1 cellular context compared by ENCODE assay signal in the genomic region with DNA sequence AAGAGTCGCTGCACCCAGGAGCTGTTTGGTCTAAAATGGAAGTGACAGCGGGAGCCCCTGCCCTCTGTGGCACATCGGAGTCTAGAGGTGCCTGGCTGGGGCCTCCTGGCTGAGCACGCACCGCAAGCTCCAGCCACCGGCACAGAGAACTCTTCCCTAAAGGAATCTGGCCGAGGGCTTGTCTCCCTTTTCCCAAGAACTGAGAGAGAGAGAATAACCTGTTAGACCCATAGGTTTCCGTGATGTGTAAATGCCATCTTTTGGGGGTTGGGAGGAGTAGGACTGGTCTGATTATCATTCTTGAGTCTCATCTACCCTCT.
TF ChIP-seq lines count a peak whose summit lies in the region.

No MANE protein-coding gene starts in this region.

TF ChIP-seq in GM23338, 12 proteins besides CTCF, POLR2A, EP300 and RAD21 (continued from another document):
- TF ChIP-seq, protein P1, sequence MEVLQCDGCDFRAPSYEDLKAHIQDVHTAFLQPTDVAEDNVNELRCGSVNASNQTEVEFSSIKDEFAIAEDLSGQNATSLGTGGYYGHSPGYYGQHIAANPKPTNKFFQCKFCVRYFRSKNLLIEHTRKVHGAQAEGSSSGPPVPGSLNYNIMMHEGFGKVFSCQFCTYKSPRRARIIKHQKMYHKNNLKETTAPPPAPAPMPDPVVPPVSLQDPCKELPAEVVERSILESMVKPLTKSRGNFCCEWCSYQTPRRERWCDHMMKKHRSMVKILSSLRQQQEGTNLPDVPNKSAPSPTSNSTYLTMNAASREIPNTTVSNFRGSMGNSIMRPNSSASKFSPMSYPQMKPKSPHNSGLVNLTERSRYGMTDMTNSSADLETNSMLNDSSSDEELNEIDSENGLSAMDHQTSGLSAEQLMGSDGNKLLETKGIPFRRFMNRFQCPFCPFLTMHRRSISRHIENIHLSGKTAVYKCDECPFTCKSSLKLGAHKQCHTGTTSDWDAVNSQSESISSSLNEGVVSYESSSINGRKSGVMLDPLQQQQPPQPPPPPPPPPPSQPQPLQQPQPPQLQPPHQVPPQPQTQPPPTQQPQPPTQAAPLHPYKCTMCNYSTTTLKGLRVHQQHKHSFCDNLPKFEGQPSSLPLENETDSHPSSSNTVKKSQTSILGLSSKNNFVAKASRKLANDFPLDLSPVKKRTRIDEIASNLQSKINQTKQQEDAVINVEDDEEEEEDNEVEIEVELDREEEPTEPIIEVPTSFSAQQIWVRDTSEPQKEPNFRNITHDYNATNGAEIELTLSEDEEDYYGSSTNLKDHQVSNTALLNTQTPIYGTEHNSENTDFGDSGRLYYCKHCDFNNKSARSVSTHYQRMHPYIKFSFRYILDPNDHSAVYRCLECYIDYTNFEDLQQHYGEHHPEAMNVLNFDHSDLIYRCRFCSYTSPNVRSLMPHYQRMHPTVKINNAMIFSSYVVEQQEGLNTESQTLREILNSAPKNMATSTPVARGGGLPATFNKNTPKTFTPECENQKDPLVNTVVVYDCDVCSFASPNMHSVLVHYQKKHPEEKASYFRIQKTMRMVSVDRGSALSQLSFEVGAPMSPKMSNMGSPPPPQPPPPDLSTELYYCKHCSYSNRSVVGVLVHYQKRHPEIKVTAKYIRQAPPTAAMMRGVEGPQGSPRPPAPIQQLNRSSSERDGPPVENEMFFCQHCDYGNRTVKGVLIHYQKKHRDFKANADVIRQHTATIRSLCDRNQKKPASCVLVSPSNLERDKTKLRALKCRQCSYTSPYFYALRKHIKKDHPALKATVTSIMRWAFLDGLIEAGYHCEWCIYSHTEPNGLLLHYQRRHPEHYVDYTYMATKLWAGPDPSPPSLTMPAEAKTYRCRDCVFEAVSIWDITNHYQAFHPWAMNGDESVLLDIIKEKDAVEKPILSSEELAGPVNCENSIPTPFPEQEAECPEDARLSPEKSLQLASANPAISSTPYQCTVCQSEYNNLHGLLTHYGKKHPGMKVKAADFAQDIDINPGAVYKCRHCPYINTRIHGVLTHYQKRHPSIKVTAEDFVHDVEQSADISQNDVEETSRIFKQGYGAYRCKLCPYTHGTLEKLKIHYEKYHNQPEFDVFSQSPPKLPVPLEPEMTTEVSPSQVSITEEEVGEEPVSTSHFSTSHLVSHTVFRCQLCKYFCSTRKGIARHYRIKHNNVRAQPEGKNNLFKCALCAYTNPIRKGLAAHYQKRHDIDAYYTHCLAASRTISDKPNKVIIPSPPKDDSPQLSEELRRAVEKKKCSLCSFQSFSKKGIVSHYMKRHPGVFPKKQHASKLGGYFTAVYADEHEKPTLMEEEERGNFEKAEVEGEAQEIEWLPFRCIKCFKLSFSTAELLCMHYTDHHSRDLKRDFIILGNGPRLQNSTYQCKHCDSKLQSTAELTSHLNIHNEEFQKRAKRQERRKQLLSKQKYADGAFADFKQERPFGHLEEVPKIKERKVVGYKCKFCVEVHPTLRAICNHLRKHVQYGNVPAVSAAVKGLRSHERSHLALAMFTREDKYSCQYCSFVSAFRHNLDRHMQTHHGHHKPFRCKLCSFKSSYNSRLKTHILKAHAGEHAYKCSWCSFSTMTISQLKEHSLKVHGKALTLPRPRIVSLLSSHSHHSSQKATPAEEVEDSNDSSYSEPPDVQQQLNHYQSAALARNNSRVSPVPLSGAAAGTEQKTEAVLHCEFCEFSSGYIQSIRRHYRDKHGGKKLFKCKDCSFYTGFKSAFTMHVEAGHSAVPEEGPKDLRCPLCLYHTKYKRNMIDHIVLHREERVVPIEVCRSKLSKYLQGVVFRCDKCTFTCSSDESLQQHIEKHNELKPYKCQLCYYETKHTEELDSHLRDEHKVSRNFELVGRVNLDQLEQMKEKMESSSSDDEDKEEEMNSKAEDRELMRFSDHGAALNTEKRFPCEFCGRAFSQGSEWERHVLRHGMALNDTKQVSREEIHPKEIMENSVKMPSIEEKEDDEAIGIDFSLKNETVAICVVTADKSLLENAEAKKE (CRISPR knock-in tag; IDR thresholded peaks at IDR 0.05): no peak
- TF ChIP-seq EZH2 (IDR thresholded peaks at IDR 0.05; ENCODE audit: low read depth, unreplicated experiment): no peak
- TF ChIP-seq STAT1 (IDR thresholded peaks at IDR 0.05; ENCODE audit: unreplicated experiment): no peak
- no peak for TF ChIP-seq POLR2AphosphoS5 (IDR thresholded peaks at IDR 0.05; ENCODE audit: low read depth)
- TF ChIP-seq NANOG (IDR thresholded peaks at IDR 0.05; ENCODE audit: borderline replicate concordance): no peak
- no peak for TF ChIP-seq ZNF114 (CRISPR knock-in tag; IDR thresholded peaks at IDR 0.05)
- no peak for TF ChIP-seq ETS1 (IDR thresholded peaks at IDR 0.05)
- no peak for TF ChIP-seq REST (IDR thresholded peaks at IDR 0.05; ENCODE audit: unreplicated experiment)
